In the genomic region with DNA sequence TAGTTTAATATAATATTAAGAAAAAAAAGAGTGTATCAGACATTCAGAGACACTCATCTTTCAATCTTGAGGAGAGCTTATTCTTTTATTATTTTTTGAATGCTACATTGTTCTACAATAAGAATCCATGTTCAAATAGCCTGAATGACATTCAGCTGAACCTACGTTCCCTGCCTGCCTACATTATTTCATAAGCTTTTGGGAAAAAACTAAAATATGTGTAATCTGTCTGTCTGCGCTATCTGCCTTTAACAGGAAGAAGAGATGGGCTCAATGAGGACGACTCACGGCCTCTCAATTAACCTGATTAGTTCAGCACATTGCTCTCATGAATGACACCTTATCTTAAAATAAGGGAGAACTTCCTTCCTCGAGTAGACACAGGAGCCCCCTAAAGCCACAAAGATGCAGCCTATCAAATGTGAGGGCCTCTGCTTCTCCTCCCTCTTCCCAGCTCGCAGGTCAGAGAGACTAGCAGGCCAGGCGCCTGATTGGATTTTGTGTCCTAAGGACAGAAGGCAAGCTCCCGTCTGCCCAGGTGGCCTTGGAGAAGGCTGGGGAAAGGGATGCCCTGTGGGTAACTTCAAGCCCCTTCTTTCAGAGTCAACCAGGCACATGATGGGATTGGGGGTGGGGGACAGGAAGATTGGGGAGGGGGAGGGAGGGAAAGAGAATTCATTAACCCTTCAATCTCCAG, we compare ENCODE assay signal across 9 cellular contexts. TPM values are rescaled to one million over a fixed set of nuclear protein-coding genes. Genes with fewer than 3 reads are reported as not detected.
DNase-seq lines count a peak whose midpoint lies in the region; ATAC-seq, FAIRE-seq and TF ChIP-seq lines count a peak whose summit lies in the region.
"Had no signal": no experiment of that assay in that cellular context is flagged by ENCODE, and none has a peak within 500 bp of the region (broad histone marks: within the 10 kb centered on the region; RNA-seq: fewer than 3 reads in every experiment).

No MANE protein-coding gene starts in this region.

- H3K27ac ChIP-seq in kidney (ENCODE audit: low read depth in 2 of 2, low read length in 2 of 2), result peak overlapping the region in 1 of 2 donors; percentile 26

- no peaks in the 10 kb centered on the region for H3K9me3 Mint-ChIP-seq in stimulated activated naive B cell treated with anti-CD40 and anti-IgM and Interleukin-4, amounts not matched to agents 10 μg/mL and 1 μg/mL and 100 μg/mL, for 72 hours
- no peaks in the 10 kb centered on the region for H3K9me3 Mint-ChIP-seq in immature natural killer cell

- no peaks in the 10 kb centered on the region for H3K27me3 Mint-ChIP-seq in stimulated activated naive B cell treated with anti-CD40 and anti-IgM and Interleukin-4, amounts not matched to agents 10 μg/mL and 1 μg/mL and 100 μg/mL, for 72 hours
- peaks cover 0 to 8% (median 2%) of the 10 kb centered on the region in 3 donors for H3K27me3 Mint-ChIP-seq in immature natural killer cell (ENCODE audit: low read depth in 3 of 3)

- DNase-seq in H7, result peak; percentile 45
- DNase-seq in cerebellar cortex (ENCODE audit: low spot score), result peak; percentile 81
- peak; percentile 56 for DNase-seq in kidney
- DNase-seq in stimulated activated naive B cell treated with anti-CD40 and anti-IgM and Interleukin-4, amounts not matched to agents 10 μg/mL and 1 μg/mL and 100 μg/mL, for 72 hours, result no peak
- DNase-seq in immature natural killer cell, result no peak
- DNase-seq in kidney glomerular epithelial cell (lab: John Stamatoyannopoulos, UW), result no peak
- DNase-seq: NCI-H2107 had no signal

- H3K4me1 ChIP-seq in kidney (ENCODE audit: control insufficient read depth in 1 of 2, insufficient read depth in 1 of 2, low read depth in 1 of 2, low read length in 2 of 2), result peaks cover 0 to 3% of the 10 kb centered on the region in 2 donors

- FAIRE-seq in kidney (lab: Jason Lieb, UNC), result no peak

- TF ChIP-seq CTCF in kidney (IDR thresholded peaks at IDR 0.05; ENCODE audit: borderline replicate concordance, extremely low read depth, insufficient read depth), result no peak

- H3K9ac ChIP-seq in kidney (ENCODE audit: low read length in 2 of 2), result no peak overlapping the region

- intact Hi-C loops in kidney (cut with DNase I), result no loop called here

- no peaks in the 10 kb centered on the region for H3K36me3 ChIP-seq in H7 (replicated peaks; ENCODE audit: control insufficient read depth, insufficient read depth, low read length)
- no peaks in the 10 kb centered on the region for H3K36me3 ChIP-seq in kidney (ENCODE audit: control insufficient read depth in 1 of 2, insufficient read depth in 2 of 2, low read length in 2 of 2)

- no peak for ATAC-seq in stimulated activated naive B cell treated with anti-CD40 and anti-IgM and Interleukin-4, amounts not matched to agents 10 μg/mL and 1 μg/mL and 100 μg/mL, for 72 hours (replicated peaks)
- ATAC-seq in HG02840 (IDR thresholded peaks at IDR 0.05; ENCODE audit: low FRiP score, unreplicated experiment), result no peak
- ATAC-seq in GM19467 (IDR thresholded peaks at IDR 0.05; ENCODE audit: unreplicated experiment), result no peak

- peak overlapping the region; percentile 87 for H3K27ac Mint-ChIP-seq in stimulated activated naive B cell treated with anti-CD40 and anti-IgM and Interleukin-4, amounts not matched to agents 10 μg/mL and 1 μg/mL and 100 μg/mL, for 72 hours
- no peak overlapping the region for H3K27ac Mint-ChIP-seq in immature natural killer cell

- peaks cover 23 to 39% of the 10 kb centered on the region in 2 donors for H3K36me3 Mint-ChIP-seq in stimulated activated naive B cell treated with anti-CD40 and anti-IgM and Interleukin-4, amounts not matched to agents 10 μg/mL and 1 μg/mL and 100 μg/mL, for 72 hours
- H3K36me3 Mint-ChIP-seq in immature natural killer cell, result no peaks in the 10 kb centered on the region

- peaks cover 40 to 63% of the 10 kb centered on the region in 2 donors for H3K4me1 Mint-ChIP-seq in stimulated activated naive B cell treated with anti-CD40 and anti-IgM and Interleukin-4, amounts not matched to agents 10 μg/mL and 1 μg/mL and 100 μg/mL, for 72 hours
- no peaks in the 10 kb centered on the region for H3K4me1 Mint-ChIP-seq in immature natural killer cell

- H3K9me3 ChIP-seq in kidney (ENCODE audit: control insufficient read depth in 1 of 2, low read length in 2 of 2), result no peaks in the 10 kb centered on the region

- peaks cover 6% of the 10 kb centered on the region; the same call in 1 of the 2 replicates for H3K27me3 ChIP-seq in H7 (ENCODE audit: control insufficient read depth, insufficient read depth, low read length)

- H3K4me3 ChIP-seq in H7 (ENCODE audit: insufficient read depth, low read depth, low read length) (no peak overlapping the region), kidney (ENCODE audit: low read length in 2 of 2) (peak overlapping the region in 1 of 2 donors; percentile 10)

- no peak overlapping the region for H3K4me3 Mint-ChIP-seq in stimulated activated naive B cell treated with anti-CD40 and anti-IgM and Interleukin-4, amounts not matched to agents 10 μg/mL and 1 μg/mL and 100 μg/mL, for 72 hours
- no peak overlapping the region for H3K4me3 Mint-ChIP-seq in immature natural killer cell

RNA-seq across cellular contexts. Expression of a gene that starts 37.7 kb away (rescaled TPM):
- 0.35 TPM in 1 of 2 replicates, not detected in the other for total RNA-seq in H7 (2014; rRNA removed; shearing (Covaris generic))
- 30.8 TPM for total RNA-seq in kidney
- polyA plus RNA-seq in kidney (ENCODE audit: insufficient read depth, low read depth, low replicate concordance) (2.7 TPM), immature natural killer cell (not detected)

Comparison
In these comparisons a context has a peak if more than half of its experiments do, and no peak if none do; other contexts are left out.
1. DNase-seq: peak in H7 (single experiment), cerebellar cortex (single experiment) and kidney (single experiment); none in stimulated activated naive B cell treated with anti-CD40 and anti-IgM and Interleukin-4, amounts not matched to agents 10 μg/mL and 1 μg/mL and 100 μg/mL, for 72 hours (single experiment), immature natural killer cell (0 of 3) and kidney glomerular epithelial cell (single experiment).
2. RNA of a gene that starts 37.7 kb away (total RNA-seq): 30.8 TPM in kidney (single experiment); 0.35 TPM in H7; every median in the first group is over 10 times any median in the second.